Comparison of ENCODE assay signal across 8 cellular contexts in genomic region chr18:79069792-79070151, GRCh38. TPM values are rescaled to one million over a fixed set of nuclear protein-coding genes. Genes with fewer than 3 reads are reported as not detected.
DNase-seq lines count a peak whose midpoint lies in the region; ATAC-seq and TF ChIP-seq lines count a peak whose summit lies in the region.

No MANE protein-coding gene starts in this region.

- peak overlapping the region; percentile 85 for H3K4me3 Mint-ChIP-seq in activated CD8-positive, alpha-beta T cell treated with anti-CD3 and anti-CD28 coated beads, Interleukin-2, amount 10 ng/mL, durations not matched to agents 7 days and 5 days

- H3K4me3 ChIP-seq in cardiac muscle cell (peak overlapping the region; percentile 93), iPS-15b (ENCODE audit: low read depth, low read length) (peak overlapping the region; percentile 87), stomach (peak overlapping the region; percentile 90 to 99 (median 92))

- TF ChIP-seq CTCF in cardiac muscle cell (IDR thresholded peaks at IDR 0.05; ENCODE audit: low read depth, low read length) (no peak), stomach (IDR thresholded peaks at IDR 0.05) (no peak)

- intact Hi-C loops in cardiac septum (cut with DNase I) = loop anchor here (10.0 kb wide), 1 partner anchor 605 kb away; the partner anchor contains the start of gene CTDP1
- intact Hi-C loops in stomach (cut with DNase I; ENCODE audit: low total_unique reads) = no loop called here

- H3K27ac Mint-ChIP-seq in activated CD8-positive, alpha-beta T cell treated with anti-CD3 and anti-CD28 coated beads, Interleukin-2, amount 10 ng/mL, durations not matched to agents 7 days and 5 days = peak overlapping the region; percentile 91

- H3K4me1 Mint-ChIP-seq in activated CD8-positive, alpha-beta T cell treated with anti-CD3 and anti-CD28 coated beads, Interleukin-2, amount 10 ng/mL, durations not matched to agents 7 days and 5 days (ENCODE audit: low read depth) = peaks cover 36% of the 10 kb centered on the region

- 0 to 2% (median 1%) methylated on average over 12 of the region's 12 CpGs for WGBS in stomach, 5 donors

- H3K36me3 Mint-ChIP-seq in activated CD8-positive, alpha-beta T cell treated with anti-CD3 and anti-CD28 coated beads, Interleukin-2, amount 10 ng/mL, durations not matched to agents 7 days and 5 days (ENCODE audit: low read depth) = peaks cover 35% of the 10 kb centered on the region

- H3K27me3 ChIP-seq in cardiac muscle cell (no peaks in the 10 kb centered on the region), iPS-15b (ENCODE audit: control insufficient read depth, insufficient read depth, low read length) (peaks cover 21% of the 10 kb centered on the region), stomach (no peaks in the 10 kb centered on the region)

- H3K36me3 ChIP-seq in cardiac muscle cell (no peaks in the 10 kb centered on the region), iPS-15b (ENCODE audit: control insufficient read depth, insufficient read depth, low read length) (peaks cover 3% of the 10 kb centered on the region), stomach (peaks cover 0 to 8% (median 0%) of the 10 kb centered on the region in 4 donors)

- H3K9me3 ChIP-seq in cardiac muscle cell (ENCODE audit: low read depth) (no peaks in the 10 kb centered on the region), iPS-15b (ENCODE audit: control insufficient read depth, insufficient read depth, low read length) (no peaks in the 10 kb centered on the region), stomach (no peaks in the 10 kb centered on the region)

- H3K27ac ChIP-seq in cardiac muscle cell = peak overlapping the region; percentile 96
- H3K27ac ChIP-seq in stomach = peak overlapping the region; percentile 92 to 98 (median 94)

- H3K4me1 ChIP-seq in cardiac muscle cell (ENCODE audit: low read depth) (peaks cover 9% of the 10 kb centered on the region), iPS-15b (ENCODE audit: control insufficient read depth, insufficient read depth, low read length) (peaks cover 2% of the 10 kb centered on the region), stomach (peaks cover 9 to 34% (median 21%) of the 10 kb centered on the region in 4 donors)

- H3K27me3 Mint-ChIP-seq in activated CD8-positive, alpha-beta T cell treated with anti-CD3 and anti-CD28 coated beads, Interleukin-2, amount 10 ng/mL, durations not matched to agents 7 days and 5 days (ENCODE audit: low read depth) = peaks cover 15% of the 10 kb centered on the region

- TF ChIP-seq EP300 in stomach (IDR thresholded peaks at IDR 0.05) = no peak

- TF ChIP-seq POLR2A in stomach (IDR thresholded peaks at IDR 0.05) = no peak

- ATAC-seq in activated CD8-positive, alpha-beta T cell treated with anti-CD3 and anti-CD28 coated beads, Interleukin-2, amount 10 ng/mL, durations not matched to agents 7 days and 5 days = no peak
- ATAC-seq in GM19328 (IDR thresholded peaks at IDR 0.05; ENCODE audit: unreplicated experiment) (no peak), HG03175 (IDR thresholded peaks at IDR 0.05; ENCODE audit: unreplicated experiment) (no peak)

- POLR2A ChIA-PET in activated CD8-positive, alpha-beta T cell treated with anti-CD3 and anti-CD28 coated beads, Interleukin-2, amount 10 ng/mL, durations not matched to agents 7 days and 5 days (lab: Charles Lee) = interaction anchor here (0.6 kb wide), 1 partner anchor 1821 kb away, joined by 3 read pairs; no protein-coding TSS in a partner anchor

- peaks cover 6% of the 10 kb centered on the region for H3K9me3 Mint-ChIP-seq in activated CD8-positive, alpha-beta T cell treated with anti-CD3 and anti-CD28 coated beads, Interleukin-2, amount 10 ng/mL, durations not matched to agents 7 days and 5 days (ENCODE audit: insufficient read depth)

- H3K9ac ChIP-seq in iPS-15b (ENCODE audit: low read depth, low read length) = peak overlapping the region; percentile 79

- CTCF ChIA-PET in activated CD8-positive, alpha-beta T cell treated with anti-CD3 and anti-CD28 coated beads, Interleukin-2, amount 10 ng/mL, durations not matched to agents 7 days and 5 days (lab: Charles Lee) = interaction anchor here (1.1 kb wide), 1 partner anchor 27 kb away, joined by 3 read pairs; no protein-coding TSS in a partner anchor

- no peak for DNase-seq in cardiac muscle cell (ENCODE audit: low read depth in 1 of 2, low spot score in 1 of 2)
- no peak for DNase-seq in cardiac septum (ENCODE audit: low spot score)
- DNase-seq in activated CD8-positive, alpha-beta T cell treated with anti-CD3 and anti-CD28 coated beads, Interleukin-2, amount 10 ng/mL, durations not matched to agents 7 days and 5 days = no peak
- DNase-seq in stomach = no peak
- DNase-seq in NCI-H1105 (lab: John Stamatoyannopoulos, UW) = no peak

RNA-seq across cellular contexts. Expression of gene ATP9B, which starts 0.6 kb away (rescaled TPM):
- 14.2 and 56.7 TPM in 2 replicates for total RNA-seq in cardiac muscle cell
- polyA plus RNA-seq in cardiac muscle cell = 13.0 and 14.1 TPM in 2 replicates
- 18.5 TPM for total RNA-seq in cardiac septum
- 10 to 100 TPM; 24.8 to 27.3 TPM for total RNA-seq in activated CD8-positive, alpha-beta T cell treated with anti-CD3 and anti-CD28 coated beads, Interleukin-2, amount 10 ng/mL, durations not matched to agents 7 days and 5 days
- 100 to 1,000 TPM in 2 of 5 donors, 10 to 100 TPM in 3; 23.3 to 128 (median 76.0) TPM for total RNA-seq in stomach
- 10 to 100 TPM; 10.6 to 21.2 (median 13.4) TPM for polyA plus RNA-seq in stomach
